1 cellular context compared by ENCODE assay signal in the genomic region with DNA sequence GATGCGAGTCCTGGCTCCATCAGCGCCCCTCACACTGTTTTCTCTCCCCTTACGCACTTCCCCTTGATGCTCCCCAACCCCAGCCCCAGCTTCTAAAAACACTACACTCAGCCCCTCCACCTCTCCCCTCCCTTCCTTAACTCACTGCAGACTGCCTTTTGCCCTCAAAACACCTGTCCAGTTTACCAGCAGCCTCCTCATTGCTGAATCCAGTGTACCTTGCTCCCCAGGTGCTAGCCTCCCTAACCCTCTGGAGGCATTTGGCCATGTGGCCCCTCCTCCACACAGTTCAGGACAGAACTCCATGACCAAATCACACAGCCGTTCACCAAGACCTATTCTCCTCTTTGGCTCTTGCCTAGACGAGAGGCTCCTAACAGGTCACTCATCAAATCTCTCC.
TF ChIP-seq lines count a peak whose summit lies in the region.

No MANE protein-coding gene starts in this region.

TF ChIP-seq in HepG2, 621 proteins besides CTCF, POLR2A, EP300 and RAD21:
- TF ChIP-seq, protein P1, sequence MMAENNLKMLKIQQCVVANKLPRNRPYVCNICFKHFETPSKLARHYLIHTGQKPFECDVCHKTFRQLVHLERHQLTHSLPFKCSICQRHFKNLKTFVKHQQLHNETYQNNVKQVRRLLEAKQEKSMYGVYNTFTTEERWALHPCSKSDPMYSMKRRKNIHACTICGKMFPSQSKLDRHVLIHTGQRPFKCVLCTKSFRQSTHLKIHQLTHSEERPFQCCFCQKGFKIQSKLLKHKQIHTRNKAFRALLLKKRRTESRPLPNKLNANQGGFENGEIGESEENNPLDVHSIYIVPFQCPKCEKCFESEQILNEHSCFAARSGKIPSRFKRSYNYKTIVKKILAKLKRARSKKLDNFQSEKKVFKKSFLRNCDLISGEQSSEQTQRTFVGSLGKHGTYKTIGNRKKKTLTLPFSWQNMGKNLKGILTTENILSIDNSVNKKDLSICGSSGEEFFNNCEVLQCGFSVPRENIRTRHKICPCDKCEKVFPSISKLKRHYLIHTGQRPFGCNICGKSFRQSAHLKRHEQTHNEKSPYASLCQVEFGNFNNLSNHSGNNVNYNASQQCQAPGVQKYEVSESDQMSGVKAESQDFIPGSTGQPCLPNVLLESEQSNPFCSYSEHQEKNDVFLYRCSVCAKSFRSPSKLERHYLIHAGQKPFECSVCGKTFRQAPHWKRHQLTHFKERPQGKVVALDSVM (CRISPR knock-in tag; IDR thresholded peaks at IDR 0.05) = peak; percentile 61; the same call in 1 of the 2 replicates
- TF ChIP-seq HNF4A (CRISPR knock-in tag; IDR thresholded peaks at IDR 0.05) (peak; percentile 26; the same call in 1 of the 2 replicates), MZF1 (CRISPR knock-in tag; IDR thresholded peaks at IDR 0.05; ENCODE audit: borderline replicate concordance) (no peak)
